8 cellular contexts compared by ENCODE assay signal in genomic region chr7:155069992-155070827, GRCh38. TPM values are rescaled to one million over a fixed set of nuclear protein-coding genes. Genes with fewer than 3 reads are reported as not detected.
DNase-seq lines count a peak whose midpoint lies in the region; ATAC-seq and TF ChIP-seq lines count a peak whose summit lies in the region.

HTR5A (plus strand) TSS chr7:155070324; CDS start chr7:155070900, 576 bp downstream.

- CTCF ChIA-PET in RWPE1 (lab: Yijun Ruan, JAX) = no interaction called here

- TF ChIP-seq CTCF in AG10803 (conservative IDR thresholded peaks at IDR 0.05; ENCODE audit: low read length) = no peak
- TF ChIP-seq CTCF in RWPE1 (conservative IDR thresholded peaks at IDR 0.05; ENCODE audit: low read depth) = no peak
- TF ChIP-seq CTCF in gastroesophageal sphincter (IDR thresholded peaks at IDR 0.05) = peak in 1 of 4 experiments; percentile 26
- TF ChIP-seq CTCF in osteocyte (IDR thresholded peaks at IDR 0.05) = peak; percentile 12
- TF ChIP-seq CTCF in thyroid gland (IDR thresholded peaks at IDR 0.05) = no peak

- intact Hi-C loops in thyroid gland (cut with DNase I) = no loop called here

- H3K27ac Mint-ChIP-seq in osteocyte (ENCODE audit: unreplicated experiment) = no peak within 1 kb of the TSS

- H3K36me3 ChIP-seq in gastroesophageal sphincter (no peaks in the 10 kb centered on the region), thyroid gland (no peaks in the 10 kb centered on the region)

- H3K4me1 Mint-ChIP-seq in osteocyte (ENCODE audit: unreplicated experiment) = no peaks in the 10 kb centered on the region

- no peaks in the 10 kb centered on the region for H3K9me3 Mint-ChIP-seq in osteocyte (ENCODE audit: unreplicated experiment)

- TF ChIP-seq EP300 in gastroesophageal sphincter (IDR thresholded peaks at IDR 0.05) = no peak

- POLR2A ChIA-PET in RWPE1 (lab: Yijun Ruan, JAX; ENCODE audit: low non-redundant PET) = no interaction called here

- H3K27me3 ChIP-seq in gastroesophageal sphincter (peaks cover 47% of the 10 kb centered on the region), thyroid gland (no peaks in the 10 kb centered on the region)

- no peaks in the 10 kb centered on the region for H3K36me3 Mint-ChIP-seq in osteocyte (ENCODE audit: unreplicated experiment)

- 0 to 2% methylated on average over 2 to 9 of the region's 49 CpGs for WGBS in gastroesophageal sphincter (ENCODE audit: low coverage in 1 of 2), 2 donors
- 6% methylated on average over 28 to 35 of the region's 49 CpGs for WGBS in thyroid gland, 2 donors

- H3K27ac ChIP-seq in RWPE1 (no peak within 1 kb of the TSS), gastroesophageal sphincter (no peak within 1 kb of the TSS), thyroid gland (no peak within 1 kb of the TSS)

- ATAC-seq in GM19035 (IDR thresholded peaks at IDR 0.05; ENCODE audit: unreplicated experiment) = peak; percentile 98
- peak; percentile 96 for ATAC-seq in HG03159 (IDR thresholded peaks at IDR 0.05; ENCODE audit: unreplicated experiment)
- peak; percentile 70 for ATAC-seq in gastroesophageal sphincter

- no peak within 1 kb of the TSS for H3K4me3 Mint-ChIP-seq in osteocyte (ENCODE audit: unreplicated experiment)

- H3K27me3 Mint-ChIP-seq in osteocyte (ENCODE audit: unreplicated experiment) = no peaks in the 10 kb centered on the region

- H3K4me1 ChIP-seq in gastroesophageal sphincter (peaks cover 0 to 6% (median 0%) of the 10 kb centered on the region in 3 donors), thyroid gland (no peaks in the 10 kb centered on the region)

- H3K9me3 ChIP-seq in gastroesophageal sphincter = no peaks in the 10 kb centered on the region
- no peaks in the 10 kb centered on the region for H3K9me3 ChIP-seq in thyroid gland

- TF ChIP-seq POLR2A in gastroesophageal sphincter (IDR thresholded peaks at IDR 0.05) (no peak), thyroid gland (IDR thresholded peaks at IDR 0.05) (no peak)

- DNase-seq in AG10803 (ENCODE audit: low read depth) (peak; percentile 78), RWPE1 (ENCODE audit: low spot score) (peak; percentile 87), osteocyte (ENCODE audit: extremely low spot score, unreplicated experiment) (peak; percentile 95), thyroid gland (peak; percentile 71 to 85)
- DNase-seq in activated gamma-delta T cell treated with anti-CD3 and anti-CD28 coated beads, Interleukin-2, amount 50 U/mL, for 16 hours (ENCODE audit: low read depth) = peak; percentile 47

- no peak within 1 kb of the TSS for H3K4me3 ChIP-seq in AG10803 (ENCODE audit: low read length)
- H3K4me3 ChIP-seq in gastroesophageal sphincter = no peak within 1 kb of the TSS
- no peak within 1 kb of the TSS for H3K4me3 ChIP-seq in thyroid gland (replicated peaks in 1 of 3)

RNA-seq across cellular contexts. Expression of gene HTR5A, which starts in this region (rescaled TPM):
- not detected for total RNA-seq in gastroesophageal sphincter
- not detected in 2 replicates for total RNA-seq in osteocyte
- under 1 TPM in 1 of 4 donors, not detected in 3; 0.59 TPM for total RNA-seq in thyroid gland

Comparison
In these comparisons a context has a peak if more than half of its experiments do, and no peak if none do; other contexts are left out.
1. Peak in ATAC-seq in gastroesophageal sphincter; RNA of the gene not detected or under 1 TPM.
2. Peak in DNase-seq in osteocyte; RNA of the gene not detected or under 1 TPM.
3. Peak in DNase-seq in thyroid gland; RNA of the gene not detected or under 1 TPM.